Comparison of ENCODE assay signal across 14 cellular contexts in the genomic region with DNA sequence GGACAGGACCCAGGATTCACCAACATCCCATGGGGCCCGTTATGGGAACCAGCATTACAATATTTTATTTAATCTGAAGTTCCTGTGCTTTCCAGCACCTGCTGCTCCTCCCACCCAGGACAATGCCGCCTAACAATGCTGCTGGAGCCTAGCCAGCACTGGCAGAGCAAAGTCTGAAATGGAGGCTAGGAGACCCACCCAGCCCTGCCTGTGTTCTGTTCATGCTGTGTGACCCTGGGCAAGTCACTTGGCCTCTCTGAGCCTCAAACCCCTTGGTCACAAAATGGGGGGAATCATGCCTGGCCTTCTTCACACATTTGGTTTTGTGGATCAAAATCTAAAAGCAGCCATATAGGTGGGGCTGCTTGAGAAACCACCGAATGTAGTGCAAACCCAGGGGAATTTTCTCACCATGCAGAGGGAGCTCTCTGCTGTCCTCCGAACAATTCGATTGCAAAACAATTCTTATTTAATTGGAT. TPM values are rescaled to one million over a fixed set of nuclear protein-coding genes. Genes with fewer than 3 reads are reported as not detected.
DNase-seq lines count a peak whose midpoint lies in the region; ATAC-seq and TF ChIP-seq lines count a peak whose summit lies in the region.
"Had no signal": no experiment of that assay in that cellular context is flagged by ENCODE, and none has a peak within 500 bp of the region (broad histone marks: within the 10 kb centered on the region; RNA-seq: fewer than 3 reads in every experiment).

No MANE protein-coding gene starts in this region.

- H3F3A ChIP-seq in PC-9 (ENCODE audit: insufficient read depth, low read depth): peaks cover 20% of the 10 kb centered on the region; the same call in 1 of the 2 replicates

- H3K9me3 ChIP-seq in BLaER1 treated with 17β-estradiol and CSF1 and Interleukin-3, amounts not matched to agents 10 nM and 100 nM (replicated peaks in 1 of 11): peaks cover 0 to 8% (median 4%) of the 10 kb centered on the region in 11 experiments; a peak in 17 of 22 replicates
- H3K9me3 ChIP-seq in PC-9 (ENCODE audit: insufficient read depth, low read depth): no peaks in the 10 kb centered on the region
- no peaks in the 10 kb centered on the region for H3K9me3 ChIP-seq in mucosa of descending colon
- H3K9me3 ChIP-seq: thoracic aorta had no signal

- peak overlapping the region in 7 of 11 experiments; percentile 12 to 56 (median 46); a peak in 14 of 22 replicates for H3K4me2 ChIP-seq in BLaER1 treated with 17β-estradiol and CSF1 and Interleukin-3, amounts not matched to agents 10 nM and 100 nM
- H3K4me2 ChIP-seq in PC-9: peak overlapping the region; percentile 59

- no peak overlapping the region for H3K27ac Mint-ChIP-seq in activated CD4-positive, alpha-beta T cell treated with anti-CD3 and anti-CD28 coated beads, Interleukin-2, amount 10 ng/mL, durations not matched to agents 7 days and 5 days
- no peak overlapping the region for H3K27ac Mint-ChIP-seq in WTC11
- H3K27ac Mint-ChIP-seq: activated CD4-positive, alpha-beta T cell treated with anti-CD3 and anti-CD28 coated beads for 36 hours; CD4-positive, CD25-positive, alpha-beta regulatory T cell had no signal

- no peak for TF ChIP-seq CTCF in PC-9 (conservative IDR thresholded peaks at IDR 0.05)
- TF ChIP-seq CTCF in mucosa of descending colon (IDR thresholded peaks at IDR 0.05): no peak
- no peak for TF ChIP-seq CTCF in WTC11 (IDR thresholded peaks at IDR 0.05)

- H3K27ac ChIP-seq in BLaER1 treated with 17β-estradiol and CSF1 and Interleukin-3, amounts not matched to agents 10 nM and 100 nM: no peak overlapping the region
- peak overlapping the region; percentile 18; the same call in 1 of the 2 replicates for H3K27ac ChIP-seq in PC-9
- H3K27ac ChIP-seq: thoracic aorta had no signal

- H3K9me2 ChIP-seq in PC-9 (ENCODE audit: insufficient read depth): no peaks in the 10 kb centered on the region; the same call in 1 of the 2 replicates

- H4K20me1 ChIP-seq in BLaER1 treated with 17β-estradiol and CSF1 and Interleukin-3, amounts not matched to agents 10 nM and 100 nM: no peaks in the 10 kb centered on the region
- H4K20me1 ChIP-seq in PC-9 (ENCODE audit: insufficient read depth): 0 out of 2 replicates have a peak, but pooled peaks cover 4% of the 10 kb centered on the region

- no peaks in the 10 kb centered on the region for H3K4me1 Mint-ChIP-seq in activated CD4-positive, alpha-beta T cell treated with anti-CD3 and anti-CD28 coated beads, Interleukin-2, amount 10 ng/mL, durations not matched to agents 7 days and 5 days
- no peaks in the 10 kb centered on the region for H3K4me1 Mint-ChIP-seq in WTC11

- no peaks in the 10 kb centered on the region for H3K36me3 Mint-ChIP-seq in activated CD4-positive, alpha-beta T cell treated with anti-CD3 and anti-CD28 coated beads, Interleukin-2, amount 10 ng/mL, durations not matched to agents 7 days and 5 days (ENCODE audit: low read depth)
- peaks cover 8% of the 10 kb centered on the region for H3K36me3 Mint-ChIP-seq in WTC11
- H3K36me3 Mint-ChIP-seq: CD4-positive, CD25-positive, alpha-beta regulatory T cell had no signal

- no peak overlapping the region for H3K4me3 Mint-ChIP-seq in activated CD4-positive, alpha-beta T cell treated with anti-CD3 and anti-CD28 coated beads, Interleukin-2, amount 10 ng/mL, durations not matched to agents 7 days and 5 days
- no peak overlapping the region for H3K4me3 Mint-ChIP-seq in WTC11
- H3K4me3 Mint-ChIP-seq: activated CD4-positive, alpha-beta T cell treated with anti-CD3 and anti-CD28 coated beads for 36 hours; activated T-cell treated with anti-CD3 and anti-CD28 coated beads, Interleukin-2, amount 50 U/mL, for 4 hours; CD4-positive, CD25-positive, alpha-beta regulatory T cell had no signal

- H3K9me3 Mint-ChIP-seq in activated CD4-positive, alpha-beta T cell treated with anti-CD3 and anti-CD28 coated beads, Interleukin-2, amount 10 ng/mL, durations not matched to agents 7 days and 5 days: peaks cover 2% of the 10 kb centered on the region
- peaks cover 8% of the 10 kb centered on the region for H3K9me3 Mint-ChIP-seq in WTC11

- peaks cover 19% of the 10 kb centered on the region for H3K27me3 Mint-ChIP-seq in activated CD4-positive, alpha-beta T cell treated with anti-CD3 and anti-CD28 coated beads, Interleukin-2, amount 10 ng/mL, durations not matched to agents 7 days and 5 days
- H3K27me3 Mint-ChIP-seq in WTC11 (ENCODE audit: low read depth): no peaks in the 10 kb centered on the region
- H3K27me3 Mint-ChIP-seq: activated CD4-positive, alpha-beta T cell treated with anti-CD3 and anti-CD28 coated beads for 36 hours had no signal

- intact Hi-C loops in PC-9 (cut with micrococcal nuclease; ENCODE audit: unreplicated experiment): loop anchor here (1.0 kb wide), 2 partner anchors 26 to 61 kb away; no protein-coding TSS in a partner anchor
- intact Hi-C loops in mucosa of descending colon (cut with DNase I, micrococcal nuclease): no loop called here

- no peaks in the 10 kb centered on the region for H3K27me3 ChIP-seq in BLaER1 treated with 17β-estradiol and CSF1 and Interleukin-3, amounts not matched to agents 10 nM and 100 nM
- peaks cover 22% of the 10 kb centered on the region for H3K27me3 ChIP-seq in PC-9 (ENCODE audit: insufficient read depth, low read depth)

- H2AFZ ChIP-seq in PC-9: no peak overlapping the region

- CTCF ChIA-PET in PC-9 (lab: Charles Lee): no interaction called here
- CTCF ChIA-PET in activated CD4-positive, alpha-beta T cell treated with anti-CD3 and anti-CD28 coated beads, Interleukin-2, amount 10 ng/mL, durations not matched to agents 7 days and 5 days (lab: Charles Lee): no interaction called here
- CTCF ChIA-PET in WTC11 (lab: Charles Lee): interaction anchor here (0.7 to 1.2 kb wide), 3 partner anchors 15 to 191 kb away, joined by 3 to 4 read pairs (median 3); no protein-coding TSS in a partner anchor

- DNase-seq in DMS53 (lab: John Stamatoyannopoulos, UW) (peak; percentile 56), PC-9 (no peak), mucosa of descending colon (peak; percentile 84 to 90 (median 89)), WTC11 (ENCODE audit: low spot score) (no peak)
- no peak for DNase-seq in activated CD4-positive, alpha-beta T cell treated with anti-CD3 and anti-CD28 coated beads, Interleukin-2, amount 10 ng/mL, durations not matched to agents 7 days and 5 days
- DNase-seq: activated CD4-positive, alpha-beta T cell treated with anti-CD3 and anti-CD28 coated beads for 36 hours; activated T-cell treated with anti-CD3 and anti-CD28 coated beads, Interleukin-2, amount 50 U/mL, for 4 hours; CD4-positive, CD25-positive, alpha-beta regulatory T cell; NCI-H446; RPMI8226; T-helper 2 cell had no signal

- POLR2A ChIA-PET in PC-9 (lab: Charles Lee; ENCODE audit: unreplicated experiment): interaction anchor here (0.8 kb wide), 1 partner anchor 400 kb away, joined by 3 read pairs; no protein-coding TSS in a partner anchor
- POLR2A ChIA-PET in activated CD4-positive, alpha-beta T cell treated with anti-CD3 and anti-CD28 coated beads, Interleukin-2, amount 10 ng/mL, durations not matched to agents 7 days and 5 days (lab: Charles Lee): no interaction called here
- POLR2A ChIA-PET in WTC11 (lab: Charles Lee): no interaction called here

- no peaks in the 10 kb centered on the region for H3K36me3 ChIP-seq in BLaER1 treated with 17β-estradiol and CSF1 and Interleukin-3, amounts not matched to agents 10 nM and 100 nM
- H3K36me3 ChIP-seq in PC-9 (ENCODE audit: low read depth): no peaks in the 10 kb centered on the region
- H3K36me3 ChIP-seq in mucosa of descending colon (ENCODE audit: low read depth): no peaks in the 10 kb centered on the region
- H3K36me3 ChIP-seq: thoracic aorta had no signal

- peaks cover 0 to 36% (median 26%) of the 10 kb centered on the region in 10 experiments; a peak in 16 of 20 replicates for H3K4me1 ChIP-seq in BLaER1 treated with 17β-estradiol and CSF1 and Interleukin-3, amounts not matched to agents 10 nM and 100 nM
- H3K4me1 ChIP-seq in PC-9 (replicated peaks; ENCODE audit: insufficient read depth): peaks cover 26% of the 10 kb centered on the region
- H3K4me1 ChIP-seq in mucosa of descending colon (ENCODE audit: low read depth): peaks cover 18% of the 10 kb centered on the region

- BruUV-seq in PC-9 (replicated peaks; lab: Mats Ljungman, UMichigan): no TSS peak

- H3K4me3 ChIP-seq in BLaER1 treated with 17β-estradiol and CSF1 and Interleukin-3, amounts not matched to agents 10 nM and 100 nM: no peak overlapping the region
- H3K4me3 ChIP-seq in PC-9 (no peak overlapping the region; the same call in 1 of the 2 replicates), mucosa of descending colon (no peak overlapping the region)
- H3K4me3 ChIP-seq: thoracic aorta had no signal

- ATAC-seq in mucosa of descending colon (peak; percentile 83), HG03095 (IDR thresholded peaks at IDR 0.05; ENCODE audit: unreplicated experiment) (no peak), WTC11 (no peak)
- ATAC-seq: activated CD4-positive, alpha-beta T cell treated with anti-CD3 and anti-CD28 coated beads for 36 hours; activated T-cell treated with anti-CD3 and anti-CD28 coated beads, Interleukin-2, amount 50 U/mL, for 4 hours had no signal

- no peak overlapping the region for H3K9ac ChIP-seq in BLaER1 treated with 17β-estradiol and CSF1 and Interleukin-3, amounts not matched to agents 10 nM and 100 nM

- no peaks in the 10 kb centered on the region for H3K79me2 ChIP-seq in PC-9 (ENCODE audit: low read depth)

TF ChIP-seq in WTC11, 78 proteins besides CTCF, POLR2A, EP300 and RAD21 (continues in another document):
- TF ChIP-seq, protein P1, sequence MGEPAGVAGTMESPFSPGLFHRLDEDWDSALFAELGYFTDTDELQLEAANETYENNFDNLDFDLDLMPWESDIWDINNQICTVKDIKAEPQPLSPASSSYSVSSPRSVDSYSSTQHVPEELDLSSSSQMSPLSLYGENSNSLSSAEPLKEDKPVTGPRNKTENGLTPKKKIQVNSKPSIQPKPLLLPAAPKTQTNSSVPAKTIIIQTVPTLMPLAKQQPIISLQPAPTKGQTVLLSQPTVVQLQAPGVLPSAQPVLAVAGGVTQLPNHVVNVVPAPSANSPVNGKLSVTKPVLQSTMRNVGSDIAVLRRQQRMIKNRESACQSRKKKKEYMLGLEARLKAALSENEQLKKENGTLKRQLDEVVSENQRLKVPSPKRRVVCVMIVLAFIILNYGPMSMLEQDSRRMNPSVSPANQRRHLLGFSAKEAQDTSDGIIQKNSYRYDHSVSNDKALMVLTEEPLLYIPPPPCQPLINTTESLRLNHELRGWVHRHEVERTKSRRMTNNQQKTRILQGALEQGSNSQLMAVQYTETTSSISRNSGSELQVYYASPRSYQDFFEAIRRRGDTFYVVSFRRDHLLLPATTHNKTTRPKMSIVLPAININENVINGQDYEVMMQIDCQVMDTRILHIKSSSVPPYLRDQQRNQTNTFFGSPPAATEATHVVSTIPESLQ (CRISPR knock-in tag; IDR thresholded peaks at IDR 0.05): no peak
- TF ChIP-seq JUN (CRISPR knock-in tag; IDR thresholded peaks at IDR 0.05): no peak

RNA-seq across cellular contexts. Expression of a gene that starts 38.5 kb away (rescaled TPM):
- total RNA-seq in PC-9 (2021) (39.9 and 40.5 TPM in 2 replicates), mucosa of descending colon (10 to 100 TPM; 32.2 to 60.2 (median 35.7) TPM), WTC11 (2021) (42.3 to 46.6 TPM (median 42.8 TPM) in 3 replicates)
- total RNA-seq in activated CD4-positive, alpha-beta T cell treated with anti-CD3 and anti-CD28 coated beads, Interleukin-2, amount 10 ng/mL, durations not matched to agents 7 days and 5 days: 10 to 100 TPM; 47.1 to 50.3 TPM

Comparison
In these comparisons a context has a peak if more than half of its experiments do, and no peak if none do; other contexts are left out.
1. DNase-seq: peak in DMS53 (single experiment) and mucosa of descending colon (3 of 3); none in PC-9 (0 of 2), activated CD4-positive, alpha-beta T cell treated with anti-CD3 and anti-CD28 coated beads, Interleukin-2, amount 10 ng/mL, durations not matched to agents 7 days and 5 days (single experiment) and WTC11 (single experiment).